In the genomic region with DNA sequence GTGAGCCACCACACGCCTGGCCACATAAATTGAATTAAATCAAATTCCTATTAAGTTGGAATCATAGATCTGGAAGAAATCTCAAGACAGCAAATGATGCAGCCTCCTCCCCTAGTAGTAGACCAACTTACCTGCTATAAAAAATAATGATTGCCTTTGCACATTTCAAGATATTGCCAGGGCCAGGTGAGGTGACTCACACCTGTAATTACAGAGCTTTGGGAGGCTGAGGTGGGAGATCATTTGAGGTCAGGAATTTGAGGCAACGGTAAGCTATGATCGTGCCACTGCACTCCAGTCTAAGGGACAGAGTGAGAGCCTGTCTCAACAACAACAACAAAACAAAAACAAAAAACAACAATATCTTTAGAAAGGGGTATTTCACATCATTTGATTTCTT, we compare ENCODE assay signal across 25 cellular contexts.
"Had no signal": no experiment of that assay in that cellular context is flagged by ENCODE, and none has a peak within 500 bp of the region (broad histone marks: within the 10 kb centered on the region; RNA-seq: fewer than 3 reads in every experiment).

No MANE protein-coding gene starts in this region.

- H3K27ac Mint-ChIP-seq: memory B cell; mesothelial cell of epicardium; natural killer cell treated with Interleukin-12 subunit alpha and Interleukin-12 subunit beta and Interleukin-15 and Interleukin-18, amount 100 ng/mL, for 72 hours; neural progenitor cell; progenitor cell of endocrine pancreas; stimulated activated naive B cell treated with anti-CD40 and anti-IgM and Interleukin-4, amounts not matched to agents 10 μg/mL and 1 μg/mL and 100 μg/mL, for 72 hours; stimulated activated naive CD8-positive, alpha-beta T cell treated with anti-CD3 and anti-CD28 coated beads, Interleukin-15, amount 100 ng/mL, for 72 hours had no signal

- H3K4me1 ChIP-seq: gastrocnemius medialis, left ventricle myocardium inferior, lower lobe of right lung, testis had no signal

- H3K4me3 ChIP-seq: coronary artery, dorsolateral prefrontal cortex, gastrocnemius medialis, heart right ventricle, left ventricle myocardium inferior, lower lobe of right lung, neural progenitor cell, ovary, testis, tibial nerve had no signal

- H3K36me3 Mint-ChIP-seq: memory B cell; mesothelial cell of epicardium; natural killer cell treated with Interleukin-12 subunit alpha and Interleukin-12 subunit beta and Interleukin-15 and Interleukin-18, amount 100 ng/mL, for 72 hours; neural progenitor cell; stimulated activated naive B cell treated with anti-CD40 and anti-IgM and Interleukin-4, amounts not matched to agents 10 μg/mL and 1 μg/mL and 100 μg/mL, for 72 hours had no signal

- FAIRE-seq: islet of Langerhans, urothelium cell line had no signal

- H3K36me3 ChIP-seq: gastrocnemius medialis, heart right ventricle, left ventricle myocardium inferior, lower lobe of right lung, neural progenitor cell, ovary, tibial nerve had no signal

- DNase-seq: dorsolateral prefrontal cortex; effector CD8-positive, alpha-beta T cell; gastrocnemius medialis; heart right ventricle; hypothalamus; left ventricle myocardium inferior; lower lobe of right lung; nucleus accumbens; ovary; right cardiac atrium; stimulated activated CD4-positive, alpha-beta T cell treated with anti-CD3 and anti-CD28 coated beads, Interleukin-2, amount 100 ng/mL, for 24 hours; stimulated activated CD4-positive, alpha-beta T cell treated with anti-CD3 and anti-CD28 coated beads, Interleukin-4, amount 100 ng/mL, for 4 hours; stimulated activated naive B cell treated with anti-CD40 and anti-IgM and Interleukin-4, amounts not matched to agents 10 μg/mL and 1 μg/mL and 100 μg/mL, for 72 hours; stimulated activated naive CD8-positive, alpha-beta T cell treated with anti-CD3 and anti-CD28 coated beads, Interleukin-15, amount 100 ng/mL, for 72 hours; testis had no signal

- H3K27me3 Mint-ChIP-seq: memory B cell, progenitor cell of endocrine pancreas had no signal

- H3K4me3 Mint-ChIP-seq: memory B cell; mesothelial cell of epicardium; natural killer cell treated with Interleukin-12 subunit alpha and Interleukin-12 subunit beta and Interleukin-15 and Interleukin-18, amount 100 ng/mL, for 72 hours; neural progenitor cell; stimulated activated naive B cell treated with anti-CD40 and anti-IgM and Interleukin-4, amounts not matched to agents 10 μg/mL and 1 μg/mL and 100 μg/mL, for 72 hours; stimulated activated naive CD8-positive, alpha-beta T cell treated with anti-CD3 and anti-CD28 coated beads, Interleukin-15, amount 100 ng/mL, for 72 hours had no signal

- H3K27ac ChIP-seq: coronary artery, dorsolateral prefrontal cortex, gastrocnemius medialis, left ventricle myocardium inferior, lower lobe of right lung, neural progenitor cell, ovary, testis had no signal

- H3K4me1 Mint-ChIP-seq: memory B cell; mesothelial cell of epicardium; neural progenitor cell; stimulated activated naive B cell treated with anti-CD40 and anti-IgM and Interleukin-4, amounts not matched to agents 10 μg/mL and 1 μg/mL and 100 μg/mL, for 72 hours; stimulated activated naive CD8-positive, alpha-beta T cell treated with anti-CD3 and anti-CD28 coated beads, Interleukin-15, amount 100 ng/mL, for 72 hours had no signal

- H3K27me3 ChIP-seq: dorsolateral prefrontal cortex, gastrocnemius medialis, heart right ventricle, neural progenitor cell, ovary, testis, tibial nerve had no signal

- H3K9me3 ChIP-seq: gastrocnemius medialis, heart right ventricle, left ventricle myocardium inferior, lower lobe of right lung, ovary, testis, tibial nerve had no signal

- H3K9me3 Mint-ChIP-seq: memory B cell; mesothelial cell of epicardium; natural killer cell treated with Interleukin-12 subunit alpha and Interleukin-12 subunit beta and Interleukin-15 and Interleukin-18, amount 100 ng/mL, for 72 hours; neural progenitor cell; stimulated activated naive B cell treated with anti-CD40 and anti-IgM and Interleukin-4, amounts not matched to agents 10 μg/mL and 1 μg/mL and 100 μg/mL, for 72 hours; stimulated activated naive CD8-positive, alpha-beta T cell treated with anti-CD3 and anti-CD28 coated beads, Interleukin-15, amount 100 ng/mL, for 72 hours had no signal

- ATAC-seq: esophagus mucosa; gastrocnemius medialis; heart right ventricle; lower lobe of right lung; natural killer cell treated with Interleukin-12 subunit alpha and Interleukin-12 subunit beta and Interleukin-15 and Interleukin-18, amount 100 ng/mL, for 72 hours; right cardiac atrium; stimulated activated naive B cell treated with anti-CD40 and anti-IgM and Interleukin-4, amounts not matched to agents 10 μg/mL and 1 μg/mL and 100 μg/mL, for 72 hours; stimulated activated naive CD8-positive, alpha-beta T cell treated with anti-CD3 and anti-CD28 coated beads, Interleukin-15, amount 100 ng/mL, for 72 hours had no signal
